3 cellular contexts compared by ENCODE assay signal in the genomic region with DNA sequence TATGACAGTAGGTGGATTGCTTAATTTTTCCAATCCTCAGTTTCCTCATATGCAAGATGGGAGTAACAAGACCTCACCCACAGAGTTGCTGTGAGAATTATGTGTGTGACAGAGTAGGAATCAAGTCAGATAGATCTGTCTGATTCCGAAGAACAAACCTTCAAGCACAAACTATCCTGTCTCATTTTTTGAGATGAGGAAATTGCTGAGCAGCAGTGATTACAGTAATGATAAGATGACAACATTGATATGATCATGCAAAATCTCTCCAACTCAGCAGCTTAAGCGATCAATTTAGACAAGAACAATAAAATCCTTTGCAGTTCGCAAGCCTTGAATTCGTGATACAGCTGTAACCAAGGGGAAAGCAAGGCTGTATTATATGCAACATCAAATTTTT.
"Had no signal": no experiment of that assay in that cellular context is flagged by ENCODE, and none has a peak within 500 bp of the region (broad histone marks: within the 10 kb centered on the region; RNA-seq: fewer than 3 reads in every experiment).

No MANE protein-coding gene starts in this region.

- H3K4me3 ChIP-seq: GM12878 had no signal

- DNase-seq: GDM1, GF-D8 had no signal
